In the genomic region with DNA sequence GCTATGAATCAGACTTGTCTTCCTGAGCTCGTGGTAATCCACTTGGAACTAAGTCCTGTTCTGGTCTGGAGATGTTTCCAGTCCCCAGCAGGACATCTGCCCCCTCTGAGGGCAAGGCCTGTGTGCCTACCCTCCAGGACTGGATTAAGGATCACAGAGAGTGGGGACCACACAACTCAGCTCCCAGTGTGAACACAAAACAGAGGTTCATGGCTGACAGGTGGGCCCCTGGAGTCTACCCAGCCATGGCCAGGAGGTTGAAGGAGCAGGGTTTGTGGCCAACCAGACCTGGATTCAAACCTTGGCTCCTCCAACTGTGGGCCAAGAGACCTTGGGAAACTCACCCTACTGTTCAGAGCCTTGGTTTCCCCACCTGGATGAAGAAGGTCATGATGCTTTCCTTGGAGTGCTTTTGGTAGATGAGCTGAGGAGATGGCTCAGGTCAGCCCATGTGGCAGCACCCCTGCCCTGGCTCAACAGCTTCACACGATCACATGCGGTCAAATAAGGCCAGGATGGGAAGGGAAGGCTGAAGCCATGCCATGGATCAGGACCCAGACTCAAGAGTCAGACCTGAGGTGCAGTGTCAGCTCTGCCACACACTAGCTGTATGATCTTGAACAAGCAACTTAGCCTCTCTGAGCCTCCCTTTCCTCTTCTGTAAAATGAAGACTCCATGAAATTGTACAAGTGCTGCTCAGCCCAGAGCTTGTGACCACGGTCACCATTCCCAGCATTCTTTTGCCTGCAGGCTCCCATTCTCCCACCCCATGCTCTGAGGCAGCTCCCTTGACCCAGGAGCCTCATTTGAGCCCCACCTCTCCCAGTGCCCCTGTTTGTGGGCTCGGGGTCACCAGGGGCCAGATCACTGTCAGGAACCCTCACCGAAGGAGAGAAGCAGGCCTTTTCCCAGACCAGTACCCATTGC, we compare ENCODE assay signal across 24 cellular contexts. TPM values are rescaled to one million over a fixed set of nuclear protein-coding genes. Genes with fewer than 3 reads are reported as not detected.
A peak's percentile ranks its signal among the peaks of the same experiment; 100 is the strongest.
DNase-seq lines count a peak whose midpoint lies in the region; ATAC-seq and TF ChIP-seq lines count a peak whose summit lies in the region.
"Had no signal": no experiment of that assay in that cellular context is flagged by ENCODE, and none has a peak within 500 bp of the region (broad histone marks: within the 10 kb centered on the region; RNA-seq: fewer than 3 reads in every experiment).

No MANE protein-coding gene starts in this region.

- DNase-seq in EH (ENCODE audit: low read depth) (peak; percentile 59), lung (ENCODE audit: low spot score) (peak; percentile 21), NOMO-1 (lab: John Stamatoyannopoulos, UW; ENCODE audit: unreplicated experiment in 2 of 2) (no peak), sciatic nerve (ENCODE audit: low spot score) (no peak), NCI-H524 (lab: John Stamatoyannopoulos, UW) (no peak)
- peak; percentile 37 for DNase-seq in activated CD8-positive, alpha-beta memory T cell treated with anti-CD3 and anti-CD28 coated beads, Interleukin-2, amount 50 U/mL, for 48 hours
- no peak for DNase-seq in stimulated activated naive B cell treated with anti-CD40 and anti-IgM and Interleukin-4, amounts not matched to agents 10 μg/mL and 1 μg/mL and 100 μg/mL, for 72 hours
- DNase-seq: CD4-positive, CD25-positive, alpha-beta regulatory T cell; DMS153; DND-41; H7; KBM-7; MV-4-11; NCI-H1105; NCI-H1436 treated with DMSO at 0.1 percent for 48 hours; NCI-H187 treated with DMSO at 0.1 percent for 48 hours; NCI-H2171 treated with DMSO at 0.1 percent for 48 hours; NCI-H345; NCI-H510A treated with DMSO at 0.1 percent for 48 hours; NCI-H774; PC-3 had no signal

- H3K27me3 Mint-ChIP-seq in stimulated activated naive B cell treated with anti-CD40 and anti-IgM and Interleukin-4, amounts not matched to agents 10 μg/mL and 1 μg/mL and 100 μg/mL, for 72 hours: peaks cover 0 to 4% of the 10 kb centered on the region in 2 donors

- no peak overlapping the region for H3K4me3 ChIP-seq in lung
- H3K4me3 ChIP-seq: BLaER1, SJSA1 had no signal

- no peak overlapping the region for H3K27ac ChIP-seq in lung (ENCODE audit: low read depth in 1 of 2, low read length in 1 of 2)
- H3K27ac ChIP-seq: BLaER1, SJSA1 had no signal

- peaks cover 13 to 17% of the 10 kb centered on the region in 2 donors for H3K4me1 Mint-ChIP-seq in stimulated activated naive B cell treated with anti-CD40 and anti-IgM and Interleukin-4, amounts not matched to agents 10 μg/mL and 1 μg/mL and 100 μg/mL, for 72 hours

- H3K36me3 Mint-ChIP-seq in stimulated activated naive B cell treated with anti-CD40 and anti-IgM and Interleukin-4, amounts not matched to agents 10 μg/mL and 1 μg/mL and 100 μg/mL, for 72 hours: peaks cover 2 to 4% of the 10 kb centered on the region in 2 donors
- H3K36me3 Mint-ChIP-seq: CD4-positive, CD25-positive, alpha-beta regulatory T cell had no signal

- 92 to 95% methylated on average over 6 of the region's 6 CpGs for WGBS in lung, 2 donors

- H3K9me3 ChIP-seq in lung (ENCODE audit: control insufficient read depth in 2 of 2, insufficient read depth in 1 of 2, low read length in 1 of 2): no peaks in the 10 kb centered on the region
- H3K9me3 ChIP-seq: BLaER1, SJSA1 had no signal

- peak overlapping the region; percentile 37 for H3K27ac Mint-ChIP-seq in stimulated activated naive B cell treated with anti-CD40 and anti-IgM and Interleukin-4, amounts not matched to agents 10 μg/mL and 1 μg/mL and 100 μg/mL, for 72 hours

- H3K4me3 Mint-ChIP-seq in stimulated activated naive B cell treated with anti-CD40 and anti-IgM and Interleukin-4, amounts not matched to agents 10 μg/mL and 1 μg/mL and 100 μg/mL, for 72 hours: no peak overlapping the region
- H3K4me3 Mint-ChIP-seq: CD4-positive, CD25-positive, alpha-beta regulatory T cell had no signal

- H3K4me1 ChIP-seq in lung (ENCODE audit: control insufficient read depth in 2 of 2, insufficient read depth in 2 of 2, low read length in 2 of 2): peaks cover 3 to 4% of the 10 kb centered on the region in 2 donors
- H3K4me1 ChIP-seq: SJSA1 had no signal

- peaks cover 0 to 2% of the 10 kb centered on the region in 2 donors for H3K9me3 Mint-ChIP-seq in stimulated activated naive B cell treated with anti-CD40 and anti-IgM and Interleukin-4, amounts not matched to agents 10 μg/mL and 1 μg/mL and 100 μg/mL, for 72 hours

- ATAC-seq in lung (ENCODE audit: insufficient read depth, low FRiP score) (no peak), sciatic nerve (no peak)
- ATAC-seq in stimulated activated naive B cell treated with anti-CD40 and anti-IgM and Interleukin-4, amounts not matched to agents 10 μg/mL and 1 μg/mL and 100 μg/mL, for 72 hours (replicated peaks): no peak
- ATAC-seq: PC-3 had no signal

- H3K36me3 ChIP-seq in lung (ENCODE audit: control insufficient read depth in 2 of 2, insufficient read depth in 2 of 2, low read length in 2 of 2): no peaks in the 10 kb centered on the region
- H3K36me3 ChIP-seq: BLaER1, SJSA1 had no signal

- intact Hi-C loops in sciatic nerve (cut with DNase I): no loop called here

- H3K27me3 ChIP-seq in lung (ENCODE audit: control insufficient read depth, insufficient read depth): no peaks in the 10 kb centered on the region
- H3K27me3 ChIP-seq: BLaER1, SJSA1 had no signal

- TF ChIP-seq CTCF in lung (IDR thresholded peaks at IDR 0.05; ENCODE audit: control extremely low read depth, extremely low read depth): no peak

RNA-seq across cellular contexts. Expression of a gene that starts 27.3 kb away (rescaled TPM):
- total RNA-seq in lung: 10 to 100 TPM in 1 of 2 donors, 1 to 10 TPM in 1; 9.5 to 18.8 TPM
- 10 to 100 TPM in 1 of 2 donors, 1 to 10 TPM in 1; 7.5 to 12.6 TPM for polyA plus RNA-seq in lung
- total RNA-seq in sciatic nerve: 46.4 TPM
- total RNA-seq: CD4-positive, CD25-positive, alpha-beta regulatory T cell; MCF 10A had no signal
- polyA plus RNA-seq: CD4-positive, CD25-positive, alpha-beta regulatory T cell had no signal

Comparison
In these comparisons a context has a peak if more than half of its experiments do, and no peak if none do; other contexts are left out.
1. DNase-seq: peak in EH (single experiment), activated CD8-positive, alpha-beta memory T cell treated with anti-CD3 and anti-CD28 coated beads, Interleukin-2, amount 50 U/mL, for 48 hours (single experiment) and lung (single experiment); none in stimulated activated naive B cell treated with anti-CD40 and anti-IgM and Interleukin-4, amounts not matched to agents 10 μg/mL and 1 μg/mL and 100 μg/mL, for 72 hours (single experiment), NOMO-1 (0 of 2), sciatic nerve (single experiment) and NCI-H524 (0 of 2).